In genomic region chr7:155283565-155284194, GRCh38 we compare ENCODE assay signal across 8 cellular contexts. TPM values are rescaled to one million over a fixed set of nuclear protein-coding genes. Genes with fewer than 3 reads are reported as not detected.
DNase-seq lines count a peak whose midpoint lies in the region; ATAC-seq and TF ChIP-seq lines count a peak whose summit lies in the region.

No MANE protein-coding gene starts in this region.

- no peaks in the 10 kb centered on the region for H3K27me3 ChIP-seq in CD4-positive, alpha-beta memory T cell (ENCODE audit: insufficient read depth, low read length)

- no peak overlapping the region for H3K4me3 Mint-ChIP-seq in activated CD4-positive, alpha-beta T cell treated with anti-CD3 and anti-CD28 coated beads, Interleukin-2, amount 10 ng/mL, durations not matched to agents 7 days and 5 days
- no peak overlapping the region for H3K4me3 Mint-ChIP-seq in stimulated activated effector memory CD8-positive, alpha-beta T cell treated with anti-CD3 and anti-CD28 coated beads, Interleukin-12 subunit alpha, Interleukin-12 subunit beta, amount 100 ng/mL, for 72 hours
- no peak overlapping the region for H3K4me3 Mint-ChIP-seq in CD4-positive, alpha-beta memory T cell
- H3K4me3 Mint-ChIP-seq in Calu3 (ENCODE audit: low read depth, unreplicated experiment) = no peak overlapping the region

- BruUV-seq in Calu3 (replicated peaks; lab: Mats Ljungman, UMichigan) = no TSS peak

- no peak for DNase-seq in activated CD4-positive, alpha-beta T cell treated with anti-CD3 and anti-CD28 coated beads, Interleukin-2, amount 10 ng/mL, durations not matched to agents 7 days and 5 days
- DNase-seq in activated CD4-positive, alpha-beta T cell treated with anti-CD3 and anti-CD28 coated beads for 4 hours = no peak
- DNase-seq in stimulated activated effector memory CD8-positive, alpha-beta T cell treated with anti-CD3 and anti-CD28 coated beads, Interleukin-12 subunit alpha, Interleukin-12 subunit beta, amount 100 ng/mL, for 72 hours (ENCODE audit: low spot score in 2 of 2) = peak in 1 of 2 donors; percentile 66
- DNase-seq in CD4-positive, alpha-beta memory T cell = no peak
- DNase-seq in NCI-H526 (lab: John Stamatoyannopoulos, UW) (no peak), Calu3 (no peak)

- peaks cover 9% of the 10 kb centered on the region for H3K36me3 Mint-ChIP-seq in activated CD4-positive, alpha-beta T cell treated with anti-CD3 and anti-CD28 coated beads, Interleukin-2, amount 10 ng/mL, durations not matched to agents 7 days and 5 days (ENCODE audit: low read depth)
- H3K36me3 Mint-ChIP-seq in stimulated activated effector memory CD8-positive, alpha-beta T cell treated with anti-CD3 and anti-CD28 coated beads, Interleukin-12 subunit alpha, Interleukin-12 subunit beta, amount 100 ng/mL, for 72 hours = no peaks in the 10 kb centered on the region
- no peaks in the 10 kb centered on the region for H3K36me3 Mint-ChIP-seq in CD4-positive, alpha-beta memory T cell
- H3K36me3 Mint-ChIP-seq in Calu3 (ENCODE audit: insufficient read depth, unreplicated experiment) = peaks cover 9% of the 10 kb centered on the region

- CTCF ChIA-PET in activated CD4-positive, alpha-beta T cell treated with anti-CD3 and anti-CD28 coated beads, Interleukin-2, amount 10 ng/mL, durations not matched to agents 7 days and 5 days (lab: Charles Lee) = interaction anchor here (0.7 to 1.6 kb wide), 4 partner anchors 9 to 24 kb away, joined by 3 to 4 read pairs (median 3); no protein-coding TSS in a partner anchor
- CTCF ChIA-PET in CD4-positive, alpha-beta memory T cell (lab: Charles Lee; ENCODE audit: partially characterized antibody) = no interaction called here
- CTCF ChIA-PET in Calu3 (lab: Charles Lee) = interaction anchor here (0.9 kb wide), 1 partner anchor 10 kb away, joined by 4 read pairs; no protein-coding TSS in a partner anchor

- no peaks in the 10 kb centered on the region for H3K36me3 ChIP-seq in CD4-positive, alpha-beta memory T cell (ENCODE audit: insufficient read depth, low read length)

- H3K9me3 Mint-ChIP-seq in activated CD4-positive, alpha-beta T cell treated with anti-CD3 and anti-CD28 coated beads, Interleukin-2, amount 10 ng/mL, durations not matched to agents 7 days and 5 days = peaks cover 6% of the 10 kb centered on the region
- H3K9me3 Mint-ChIP-seq in stimulated activated effector memory CD8-positive, alpha-beta T cell treated with anti-CD3 and anti-CD28 coated beads, Interleukin-12 subunit alpha, Interleukin-12 subunit beta, amount 100 ng/mL, for 72 hours = no peaks in the 10 kb centered on the region
- no peaks in the 10 kb centered on the region for H3K9me3 Mint-ChIP-seq in CD4-positive, alpha-beta memory T cell
- H3K9me3 Mint-ChIP-seq in Calu3 (ENCODE audit: low read depth, unreplicated experiment) = no peaks in the 10 kb centered on the region

- peaks cover 80% of the 10 kb centered on the region for H3K4me1 Mint-ChIP-seq in activated CD4-positive, alpha-beta T cell treated with anti-CD3 and anti-CD28 coated beads, Interleukin-2, amount 10 ng/mL, durations not matched to agents 7 days and 5 days
- peaks cover 71% of the 10 kb centered on the region for H3K4me1 Mint-ChIP-seq in stimulated activated effector memory CD8-positive, alpha-beta T cell treated with anti-CD3 and anti-CD28 coated beads, Interleukin-12 subunit alpha, Interleukin-12 subunit beta, amount 100 ng/mL, for 72 hours
- peaks cover 16 to 24% (median 21%) of the 10 kb centered on the region in 4 donors for H3K4me1 Mint-ChIP-seq in CD4-positive, alpha-beta memory T cell
- peaks cover 25% of the 10 kb centered on the region for H3K4me1 Mint-ChIP-seq in Calu3 (ENCODE audit: low read depth, unreplicated experiment)

- ATAC-seq in GM21786 (IDR thresholded peaks at IDR 0.05; ENCODE audit: unreplicated experiment) (peak; percentile 92), HG03442 (IDR thresholded peaks at IDR 0.05; ENCODE audit: unreplicated experiment) (peak; percentile 92)
- ATAC-seq in stimulated activated effector memory CD8-positive, alpha-beta T cell treated with anti-CD3 and anti-CD28 coated beads, Interleukin-12 subunit alpha, Interleukin-12 subunit beta, amount 100 ng/mL, for 72 hours = peak; percentile 93

- intact Hi-C loops in CD4-positive, alpha-beta memory T cell (cut with micrococcal nuclease) = loop anchor here (5.0 kb wide), 1 partner anchor 64 kb away; no protein-coding TSS in a partner anchor
- intact Hi-C loops in Calu3 (cut with micrococcal nuclease; ENCODE audit: unreplicated experiment) = no loop called here

- H3K9me3 ChIP-seq in CD4-positive, alpha-beta memory T cell (ENCODE audit: control insufficient read depth in 1 of 2, low read length in 2 of 2) = no peaks in the 10 kb centered on the region

- H3K4me1 ChIP-seq in CD4-positive, alpha-beta memory T cell (ENCODE audit: insufficient read depth, low read length) = no peaks in the 10 kb centered on the region

- H3K27me3 Mint-ChIP-seq in activated CD4-positive, alpha-beta T cell treated with anti-CD3 and anti-CD28 coated beads, Interleukin-2, amount 10 ng/mL, durations not matched to agents 7 days and 5 days = peaks cover 4% of the 10 kb centered on the region
- H3K27me3 Mint-ChIP-seq in CD4-positive, alpha-beta memory T cell = peaks cover under 1 to 7% of the 10 kb centered on the region in 2 donors
- H3K27me3 Mint-ChIP-seq in Calu3 (ENCODE audit: unreplicated experiment) = peaks cover 12% of the 10 kb centered on the region

- H3K4me3 ChIP-seq in CD4-positive, alpha-beta memory T cell (ENCODE audit: low read length in 2 of 2) = no peak overlapping the region

- TF ChIP-seq CTCF in Calu3 (IDR thresholded peaks at IDR 0.05; ENCODE audit: unreplicated experiment) = no peak

- POLR2A ChIA-PET in activated CD4-positive, alpha-beta T cell treated with anti-CD3 and anti-CD28 coated beads, Interleukin-2, amount 10 ng/mL, durations not matched to agents 7 days and 5 days (lab: Charles Lee) = no interaction called here
- POLR2A ChIA-PET in CD4-positive, alpha-beta memory T cell (lab: Charles Lee; ENCODE audit: partially characterized antibody) = no interaction called here

- peak overlapping the region; percentile 31 for H3K27ac Mint-ChIP-seq in activated CD4-positive, alpha-beta T cell treated with anti-CD3 and anti-CD28 coated beads, Interleukin-2, amount 10 ng/mL, durations not matched to agents 7 days and 5 days
- H3K27ac Mint-ChIP-seq in stimulated activated effector memory CD8-positive, alpha-beta T cell treated with anti-CD3 and anti-CD28 coated beads, Interleukin-12 subunit alpha, Interleukin-12 subunit beta, amount 100 ng/mL, for 72 hours = no peak overlapping the region
- no peak overlapping the region for H3K27ac Mint-ChIP-seq in CD4-positive, alpha-beta memory T cell
- no peak overlapping the region for H3K27ac Mint-ChIP-seq in Calu3 (ENCODE audit: unreplicated experiment)

- H3K27ac ChIP-seq in CD4-positive, alpha-beta memory T cell (ENCODE audit: low read depth, low read length) = no peak overlapping the region

RNA-seq across cellular contexts. Expression of gene INSIG1, which starts 14.0 kb away (rescaled TPM):
- 10 to 100 TPM; 69.3 to 71.2 TPM for total RNA-seq in activated CD4-positive, alpha-beta T cell treated with anti-CD3 and anti-CD28 coated beads, Interleukin-2, amount 10 ng/mL, durations not matched to agents 7 days and 5 days
- total RNA-seq in CD4-positive, alpha-beta memory T cell = 10 to 100 TPM; 41.8 to 43.0 TPM
- polyA plus RNA-seq in CD4-positive, alpha-beta memory T cell = 10 to 100 TPM; 28.1 to 41.7 TPM
- 60.0 and 71.3 TPM in 2 replicates for total RNA-seq in Calu3 (2022)
